Comparison of ENCODE assay signal across 16 cellular contexts in the genomic region with DNA sequence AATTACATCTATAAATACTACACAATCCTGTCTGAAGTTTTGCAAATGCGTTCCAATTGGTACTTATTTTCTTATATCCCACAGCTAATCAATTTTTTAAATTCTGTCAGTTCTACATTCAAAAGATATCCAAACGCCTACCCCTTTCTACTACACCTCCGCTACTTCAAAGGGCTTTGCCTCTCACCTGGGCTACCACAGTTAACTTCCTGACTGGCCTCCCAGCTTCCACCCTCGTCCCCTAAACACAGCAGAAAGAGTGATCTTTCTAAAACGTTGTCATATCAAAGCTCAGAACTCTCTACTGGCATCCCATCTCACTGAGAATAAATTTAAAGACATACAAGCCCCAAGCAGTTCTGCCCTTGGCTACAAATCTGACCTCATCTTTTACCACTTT.
"Had no signal": no experiment of that assay in that cellular context is flagged by ENCODE, and none has a peak within 500 bp of the region (broad histone marks: within the 10 kb centered on the region; RNA-seq: fewer than 3 reads in every experiment).

No MANE protein-coding gene starts in this region.

- H3K36me3 ChIP-seq: lower lobe of right lung, ovary, right lobe of liver, stomach, tibial artery had no signal

- DNase-seq: dorsolateral prefrontal cortex; effector CD4-positive, alpha-beta T cell; hypothalamus; immature natural killer cell; left ventricle myocardium superior; lower lobe of right lung; natural killer cell; occipital lobe; ovary; right lobe of liver; small intestine; stimulated activated CD4-positive, alpha-beta T cell treated with anti-CD3 and anti-CD28 coated beads, Interleukin-15, amount 100 ng/mL, for 24 hours; stimulated activated CD4-positive, alpha-beta T cell treated with anti-CD3 and anti-CD28 coated beads, Interleukin-2, amount 100 ng/mL, for 48 hours; stimulated activated naive B cell treated with anti-CD40 and anti-IgM and Interleukin-4, amounts not matched to agents 10 μg/mL and 1 μg/mL and 100 μg/mL, for 72 hours; stomach; tibial artery had no signal

- H3K4me1 ChIP-seq: lower lobe of right lung, right lobe of liver, stomach, tibial artery had no signal

- ATAC-seq: left ventricle myocardium superior; lower lobe of right lung; natural killer cell; right lobe of liver; stimulated activated naive B cell treated with anti-CD40 and anti-IgM and Interleukin-4, amounts not matched to agents 10 μg/mL and 1 μg/mL and 100 μg/mL, for 72 hours had no signal

- H3K9me3 ChIP-seq: lower lobe of right lung, ovary, right lobe of liver, tibial artery had no signal

- H3K4me3 ChIP-seq: dorsolateral prefrontal cortex, lower lobe of right lung, ovary, right lobe of liver, stomach, tibial artery had no signal

- H3K27ac ChIP-seq: dorsolateral prefrontal cortex, lower lobe of right lung, ovary, right lobe of liver, stomach, tibial artery had no signal

- H3K27me3 ChIP-seq: dorsolateral prefrontal cortex, ovary, right lobe of liver, stomach, tibial artery had no signal
